13 cellular contexts compared by ENCODE assay signal in genomic region chr10:17452060-17452894, GRCh38. TPM values are rescaled to one million over a fixed set of nuclear protein-coding genes. Genes with fewer than 3 reads are reported as not detected.
DNase-seq lines count a peak whose midpoint lies in the region; ATAC-seq, FAIRE-seq and TF ChIP-seq lines count a peak whose summit lies in the region.
"Had no signal": no experiment of that assay in that cellular context is flagged by ENCODE, and none has a peak within 500 bp of the region (broad histone marks: within the 10 kb centered on the region; RNA-seq: fewer than 3 reads in every experiment).

No MANE protein-coding gene starts in this region.

- CTCF ChIA-PET in MCF 10A (lab: Yijun Ruan, JAX) (interaction anchor here (0.6 to 1.1 kb wide), 2 partner anchors 13 to 583 kb away, joined by 3 to 5 read pairs; no protein-coding TSS in a partner anchor), mammary epithelial cell (lab: Charles Lee; ENCODE audit: low non-redundant PET) (no interaction called here), HepG2 (lab: Yijun Ruan, JAX; ENCODE audit: low intra/inter-chr PET ratio, low total read pairs) (no interaction called here)

- ATAC-seq in upper lobe of left lung (ENCODE audit: low FRiP score in 2 of 2) (no peak), HepG2 (no peak)

- no peaks in the 10 kb centered on the region for H3K79me2 ChIP-seq in mammary epithelial cell (ENCODE audit: insufficient read depth, low read length)
- H3K79me2 ChIP-seq in HepG2 (ENCODE audit: insufficient read depth, low read length), result no peaks in the 10 kb centered on the region

- H3K9me3 ChIP-seq in mammary epithelial cell (replicated peaks; ENCODE audit: insufficient read depth, low read length) (peaks cover 4% of the 10 kb centered on the region), endodermal cell (ENCODE audit: control insufficient read depth, low read length) (peaks cover 25% of the 10 kb centered on the region), upper lobe of left lung (peaks cover 7 to 24% (median 18%) of the 10 kb centered on the region in 4 donors), HepG2 (ENCODE audit: low read length) (peaks cover 12% of the 10 kb centered on the region)
- H3K9me3 ChIP-seq: mucosa of descending colon, Peyer's patch had no signal

- H3K27me3 ChIP-seq in mammary epithelial cell (ENCODE audit: insufficient read depth, low read length), result peaks cover 5% of the 10 kb centered on the region
- peaks cover 28% of the 10 kb centered on the region for H3K27me3 ChIP-seq in endodermal cell (ENCODE audit: control insufficient read depth, insufficient read depth, low read length, poor library complexity, severe bottlenecking)
- H3K27me3 ChIP-seq in upper lobe of left lung, result peaks cover 0 to 14% (median 0%) of the 10 kb centered on the region in 4 donors
- peaks cover 0 to 19% of the 10 kb centered on the region in 2 experiments; a peak in 2 of 5 replicates for H3K27me3 ChIP-seq in HepG2 (ENCODE audit: control insufficient read depth in 1 of 2, insufficient read depth in 2 of 2, low read length in 2 of 2)

- TF ChIP-seq RAD21 in HepG2 (CRISPR knock-in tag; IDR thresholded peaks at IDR 0.05), result no peak

- WGBS in mammary epithelial cell (ENCODE audit: low coverage, missing lambda C conversion rate), result 92% methylated on average over 6 of the region's 6 CpGs
- 26 to 30% methylated on average over 3 to 6 of the region's 6 CpGs for WGBS in endodermal cell (ENCODE audit: insufficient coverage in 1 of 2, insufficient read length in 1 of 2), 2 experiments
- 37 to 41% methylated on average over 6 of the region's 6 CpGs for WGBS in upper lobe of left lung, 2 donors
- WGBS in HepG2 (ENCODE audit: low lambda C conversion rate), result 14% methylated on average over 6 of the region's 6 CpGs

- H3K4me2 ChIP-seq in mammary epithelial cell (ENCODE audit: insufficient read depth, low read depth, low read length), result no peak overlapping the region
- H3K4me2 ChIP-seq in HepG2 (ENCODE audit: low read depth, low read length), result no peak overlapping the region

- H3K9me3 Mint-ChIP-seq in MCF 10A (ENCODE audit: unreplicated experiment) (peaks cover 10% of the 10 kb centered on the region), endodermal cell (peaks cover 29% of the 10 kb centered on the region)
- H3K9me3 Mint-ChIP-seq in T-helper 1 cell treated with Interleukin-12 subunit alpha and Interleukin-12 subunit beta and Interleukin-4 antibody, amounts not matched to agents 30 μg/mL and 1 μg/mL, for 36 hours, result peaks cover 13% of the 10 kb centered on the region

- H3K4me3 Mint-ChIP-seq in MCF 10A (ENCODE audit: unreplicated experiment) (peak overlapping the region; percentile 72), endodermal cell (peak overlapping the region; percentile 65)
- H3K4me3 Mint-ChIP-seq in T-helper 1 cell treated with Interleukin-12 subunit alpha and Interleukin-12 subunit beta and Interleukin-4 antibody, amounts not matched to agents 30 μg/mL and 1 μg/mL, for 36 hours, result peak overlapping the region; percentile 23

- DNase-seq in MCF 10A (ENCODE audit: unreplicated experiment), result no peak
- DNase-seq in mammary epithelial cell, result no peak
- DNase-seq in endodermal cell, result peak; percentile 67
- no peak for DNase-seq in upper lobe of left lung
- DNase-seq in HepG2 (ENCODE audit: low spot score), result no peak
- no peak for DNase-seq in NCI-H146 treated with DMSO at 0.1 percent for 48 hours (lab: John Stamatoyannopoulos, UW; ENCODE audit: unreplicated experiment)
- DNase-seq in GM20000 (ENCODE audit: low spot score), result no peak
- DNase-seq: mucosa of descending colon, Peyer's patch, T-helper 9 cell had no signal

- intact Hi-C loops in MCF 10A (cut with micrococcal nuclease) (no loop called here), mammary epithelial cell (cut with micrococcal nuclease) (loop anchor here (5.0 kb wide), 1 partner anchor 55 kb away; no protein-coding TSS in a partner anchor), HepG2 (cut with micrococcal nuclease; ENCODE audit: unreplicated experiment) (no loop called here)

- H3K27me3 Mint-ChIP-seq in MCF 10A (ENCODE audit: insufficient read depth, unreplicated experiment) (no peaks in the 10 kb centered on the region), endodermal cell (ENCODE audit: insufficient read depth) (peaks cover 40% of the 10 kb centered on the region)
- peaks cover 57% of the 10 kb centered on the region for H3K27me3 Mint-ChIP-seq in T-helper 1 cell treated with Interleukin-12 subunit alpha and Interleukin-12 subunit beta and Interleukin-4 antibody, amounts not matched to agents 30 μg/mL and 1 μg/mL, for 36 hours (ENCODE audit: low read depth)

- no peak overlapping the region for H3K4me3 ChIP-seq in mammary epithelial cell (replicated peaks in 1 of 3; ENCODE audit: insufficient read depth in 1 of 3, low read depth in 2 of 3, low read length in 3 of 3)
- peak overlapping the region; percentile 82 for H3K4me3 ChIP-seq in endodermal cell (ENCODE audit: low read length)
- H3K4me3 ChIP-seq in upper lobe of left lung, result peak overlapping the region in 3 of 4 donors; percentile 49 to 66 (median 60)
- no peak overlapping the region for H3K4me3 ChIP-seq in HepG2 (replicated peaks in 1 of 3; ENCODE audit: insufficient read depth in 1 of 3, low read depth in 2 of 3, low read length in 3 of 3)
- H3K4me3 ChIP-seq: mucosa of descending colon had no signal

- TF ChIP-seq CTCF in MCF 10A (IDR thresholded peaks at IDR 0.05; ENCODE audit: unreplicated experiment) (no peak), mammary epithelial cell (conservative IDR thresholded peaks at IDR 0.05 in 1 of 2, IDR thresholded peaks at IDR 0.05 in 1 of 2; ENCODE audit: extremely low read depth in 1 of 2, insufficient read depth in 1 of 2, low read depth in 1 of 2, low read length in 2 of 2) (no peak), endodermal cell (conservative IDR thresholded peaks at IDR 0.05) (no peak), upper lobe of left lung (IDR thresholded peaks at IDR 0.05) (no peak), HepG2 (CRISPR knock-in tag; IDR thresholded peaks at IDR 0.05) (no peak), GM20000 (IDR thresholded peaks at IDR 0.05; ENCODE audit: extremely low read depth, missing control alignments) (no peak)

- POLR2A ChIA-PET in MCF 10A (lab: Yijun Ruan, JAX) (interaction anchor here (0.6 kb wide), 1 partner anchor 950 kb away, joined by 4 read pairs; no protein-coding TSS in a partner anchor), HepG2 (lab: Yijun Ruan, JAX) (no interaction called here)

- TF ChIP-seq POLR2A in upper lobe of left lung (IDR thresholded peaks at IDR 0.05), result no peak
- no peak for TF ChIP-seq POLR2A in HepG2 (IDR thresholded peaks at IDR 0.05; ENCODE audit: insufficient read depth in 1 of 2, low read depth in 2 of 2, low read length in 2 of 2)

- H3K36me3 ChIP-seq in mammary epithelial cell (ENCODE audit: insufficient read depth, low read length) (no peaks in the 10 kb centered on the region), endodermal cell (ENCODE audit: control insufficient read depth, insufficient read depth, low read length) (peaks cover 6% of the 10 kb centered on the region), upper lobe of left lung (peaks cover 0 to 8% (median 0%) of the 10 kb centered on the region in 4 donors), HepG2 (replicated peaks in 1 of 2; ENCODE audit: control insufficient read depth in 1 of 2, insufficient read depth in 2 of 2, low read length in 2 of 2) (no peaks in the 10 kb centered on the region)
- H3K36me3 ChIP-seq: Peyer's patch had no signal

- in situ Hi-C loops in mammary epithelial cell (cut with MboI; ENCODE audit: low sequenced_read_pairs in 2 of 2), result no loop called here
- in situ Hi-C loops in HepG2 (cut with HindIII; ENCODE audit: extremely low pct_ligation_motif_present, low pct_unique_long_range_greater_than_20kb), result no loop called here

- no peak for FAIRE-seq in HepG2 (lab: Jason Lieb, UNC)

- H4K20me1 ChIP-seq in mammary epithelial cell (ENCODE audit: insufficient read depth, low read length) (no peaks in the 10 kb centered on the region), HepG2 (ENCODE audit: insufficient read depth, low read length) (no peaks in the 10 kb centered on the region)

- dilution Hi-C loops in mammary epithelial cell (cut with HindIII; ENCODE audit: low sequenced_read_pairs), result no loop called here

- no peak overlapping the region for H3K9ac ChIP-seq in mammary epithelial cell (ENCODE audit: insufficient read depth, low read length)
- H3K9ac ChIP-seq in endodermal cell (ENCODE audit: extremely low read depth, low read length, poor library complexity, severe bottlenecking), result no peak overlapping the region
- no peak overlapping the region for H3K9ac ChIP-seq in HepG2 (ENCODE audit: insufficient read depth, low read depth, low read length)

- TF ChIP-seq EP300 in upper lobe of left lung (IDR thresholded peaks at IDR 0.05) (no peak), HepG2 (IDR thresholded peaks at IDR 0.05; ENCODE audit: low read depth in 2 of 2, low read length in 2 of 2) (no peak), HepG2 (CRISPR knock-in tag; IDR thresholded peaks at IDR 0.05; ENCODE audit: borderline replicate concordance) (no peak)

- no TSS peak for BruUV-seq in MCF 10A (replicated peaks; lab: Mats Ljungman, UMichigan)
- no TSS peak for BruUV-seq in mammary epithelial cell (replicated peaks; lab: Mats Ljungman, UMichigan)
- BruUV-seq in HepG2 (replicated peaks; lab: Mats Ljungman, UMichigan), result no TSS peak

- no peaks in the 10 kb centered on the region for H3K36me3 Mint-ChIP-seq in MCF 10A (ENCODE audit: insufficient read depth, unreplicated experiment)
- H3K36me3 Mint-ChIP-seq in T-helper 1 cell treated with Interleukin-12 subunit alpha and Interleukin-12 subunit beta and Interleukin-4 antibody, amounts not matched to agents 30 μg/mL and 1 μg/mL, for 36 hours (ENCODE audit: low read depth), result peaks cover 12% of the 10 kb centered on the region
- H3K36me3 Mint-ChIP-seq in endodermal cell (ENCODE audit: low read depth), result peaks cover 18% of the 10 kb centered on the region

- H3K27ac Mint-ChIP-seq in MCF 10A (ENCODE audit: low read depth, unreplicated experiment) (no peak overlapping the region), endodermal cell (no peak overlapping the region)
- H3K27ac Mint-ChIP-seq in T-helper 1 cell treated with Interleukin-12 subunit alpha and Interleukin-12 subunit beta and Interleukin-4 antibody, amounts not matched to agents 30 μg/mL and 1 μg/mL, for 36 hours, result no peak overlapping the region

- no peak overlapping the region for H3K27ac ChIP-seq in mammary epithelial cell (ENCODE audit: insufficient read depth, low read depth, low read length)
- no peak overlapping the region for H3K27ac ChIP-seq in endodermal cell (ENCODE audit: low read depth, low read length)
- H3K27ac ChIP-seq in upper lobe of left lung, result peak overlapping the region in 3 of 4 donors; percentile 19 to 58 (median 53)
- H3K27ac ChIP-seq in HepG2 (ENCODE audit: extremely low read length, insufficient read depth, low read length), result no peak overlapping the region
- H3K27ac ChIP-seq: tibial nerve had no signal

- H3K4me1 Mint-ChIP-seq in MCF 10A (ENCODE audit: insufficient read depth, unreplicated experiment), result no peaks in the 10 kb centered on the region
- peaks cover 12% of the 10 kb centered on the region for H3K4me1 Mint-ChIP-seq in T-helper 1 cell treated with Interleukin-12 subunit alpha and Interleukin-12 subunit beta and Interleukin-4 antibody, amounts not matched to agents 30 μg/mL and 1 μg/mL, for 36 hours (ENCODE audit: low read depth)
- peaks cover 21% of the 10 kb centered on the region for H3K4me1 Mint-ChIP-seq in endodermal cell

- no peak overlapping the region for H2AFZ ChIP-seq in mammary epithelial cell (ENCODE audit: low read depth, low read length)
- H2AFZ ChIP-seq in HepG2 (ENCODE audit: low read length), result no peak overlapping the region

- H3K4me1 ChIP-seq in mammary epithelial cell (ENCODE audit: insufficient read depth, low read length) (peaks cover 6% of the 10 kb centered on the region), endodermal cell (ENCODE audit: control insufficient read depth, insufficient read depth, low read length) (peaks cover 4% of the 10 kb centered on the region), upper lobe of left lung (peaks cover 11 to 18% (median 16%) of the 10 kb centered on the region in 4 donors), HepG2 (ENCODE audit: insufficient read depth, low read length) (no peaks in the 10 kb centered on the region)

RNA-seq across cellular contexts. Expression of gene ST8SIA6, which starts 2.1 kb away (rescaled TPM):
- total RNA-seq in MCF 10A (2022) (0.19 and 0.52 TPM in 2 replicates), mammary epithelial cell (under 1 TPM in 1 of 2 donors, not detected in 1; 0.17 TPM), endodermal cell (1 to 10 TPM in 1 of 2 donors, under 1 TPM in 1; 0.33 to 1.1 TPM), upper lobe of left lung (10 to 100 TPM in 1 of 6 donors, 1 to 10 TPM in 5; 5.5 to 12.6 (median 7.0) TPM), HepG2 (2016; rRNA removed; fragmentation: Illumina TruSeq; extraction: Trizol) (not detected in 2 replicates)
- polyA plus RNA-seq in mammary epithelial cell (not detected), HepG2 (2011; rRNA removed) (not detected in 2 replicates)
- not detected for polyA minus RNA-seq in mammary epithelial cell
- polyA plus RNA-seq in endodermal cell (2013, experiment 1 of 2), result 0.53 TPM
- 0.79 TPM for polyA plus RNA-seq in endodermal cell (2013, experiment 2 of 2)
- not detected in 2 replicates for total RNA-seq in HepG2 (2016; cell fraction: cytosol; rRNA removed; fragmentation: Illumina TruSeq; extraction: Trizol; ENCODE audit: low read depth)
- total RNA-seq in HepG2 (2016; cell fraction: insoluble cytoplasmic fraction; rRNA removed; fragmentation: Illumina TruSeq; extraction: Trizol), result not detected in 2 replicates
- total RNA-seq in HepG2 (2016; cell fraction: membrane; rRNA removed; fragmentation: Illumina TruSeq; extraction: Trizol), result not detected in 2 replicates
- total RNA-seq in HepG2 (2016; cell fraction: nucleus; rRNA removed; fragmentation: Illumina TruSeq; extraction: Trizol), result not detected in 2 replicates
- not detected in 2 replicates for polyA plus RNA-seq in HepG2 (2011; cell fraction: cytosol; rRNA removed)
- not detected in 2 replicates for polyA plus RNA-seq in HepG2 (2011; cell fraction: nucleus; rRNA removed)
- polyA plus RNA-seq in HepG2 (2012), result not detected in 2 replicates
- polyA plus RNA-seq in HepG2 (2016; cell fraction: cytosol; fragmentation: Illumina TruSeq; extraction: Trizol; ENCODE audit: low read depth), result not detected in 2 replicates
- polyA plus RNA-seq in HepG2 (2016; cell fraction: insoluble cytoplasmic fraction; fragmentation: Illumina TruSeq; extraction: Trizol; ENCODE audit: low read depth), result not detected in 2 replicates
- not detected in 2 replicates for polyA plus RNA-seq in HepG2 (2016; cell fraction: membrane; fragmentation: Illumina TruSeq; extraction: Trizol; ENCODE audit: low read depth)
- polyA plus RNA-seq in HepG2 (2016; cell fraction: nucleus; fragmentation: Illumina TruSeq; extraction: Trizol; ENCODE audit: insufficient read depth, low read depth), result not detected in 2 replicates
- polyA minus RNA-seq in HepG2 (2011; rRNA and poly(A)+ RNA removed; ENCODE audit: low replicate concordance), result not detected in 2 replicates
- polyA minus RNA-seq in HepG2 (2011; cell fraction: cytosol; rRNA and poly(A)+ RNA removed), result not detected in 2 replicates
- polyA minus RNA-seq in HepG2 (2011; cell fraction: nucleus; rRNA and poly(A)+ RNA removed), result not detected in 2 replicates
- total RNA-seq: activated CD8-positive, alpha-beta memory T cell treated with anti-CD3 and anti-CD28 coated beads for 36 hours; Peyer's patch had no signal

Comparison
In these comparisons a context has a peak if more than half of its experiments do, and no peak if none do; other contexts are left out.
1. H3K27ac ChIP-seq: peak in upper lobe of left lung (3 of 4); none in mammary epithelial cell (single experiment), endodermal cell (single experiment) and HepG2 (single experiment).
2. H3K4me3 ChIP-seq: peak in endodermal cell (single experiment) and upper lobe of left lung (3 of 4); none in mammary epithelial cell (0 of 3) and HepG2 (0 of 3).
3. Peak in every context shown above with its lines, with median percentiles within 50 percentile points of each other: H3K4me3 Mint-ChIP-seq.